2 cellular contexts compared by ENCODE assay signal in the genomic region with DNA sequence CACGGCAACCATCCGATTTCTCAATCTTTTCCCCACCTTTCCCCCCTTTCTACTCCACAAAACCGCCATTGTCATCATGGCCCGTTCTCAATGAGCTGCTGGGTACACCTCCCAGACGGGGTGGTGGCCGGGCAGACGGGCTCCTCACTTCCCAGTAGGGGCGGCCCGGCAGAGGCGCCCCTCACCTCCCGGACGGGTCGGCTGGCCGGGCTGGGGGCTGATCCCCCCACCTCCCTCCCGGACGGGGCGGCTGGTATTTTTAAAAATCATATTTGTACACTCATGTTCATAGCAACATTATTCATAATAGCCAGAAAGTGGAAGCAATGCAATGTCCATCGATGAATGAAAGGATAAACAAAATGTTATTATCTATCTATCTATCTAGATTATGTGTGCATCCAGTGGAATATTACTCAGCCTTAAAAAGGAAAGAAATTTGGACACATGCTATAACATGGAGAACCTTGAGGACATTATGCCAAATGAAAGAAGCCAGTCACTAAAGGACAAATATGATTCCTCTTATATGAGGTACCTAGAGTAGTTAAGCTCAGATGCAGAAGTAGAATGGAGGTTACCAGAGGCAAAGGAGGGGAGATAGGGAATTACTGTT.
DNase-seq lines count a peak whose midpoint lies in the region; ATAC-seq, FAIRE-seq and TF ChIP-seq lines count a peak whose summit lies in the region.
"Not testable (repeated sequence)": the region's sequence is repeated elsewhere in the genome, so short reads cannot be mapped to it uniquely, and the experiment has no call there.

No MANE protein-coding gene starts in this region.

- not testable (repeated sequence) for H3K9me1 ChIP-seq in K562 (ENCODE audit: control insufficient read depth, insufficient read depth, low read length)

- peaks cover 20 to 25% of the 10 kb centered on the region in 2 experiments; a peak in 4 of 5 replicates for H3K4me1 ChIP-seq in K562 (replicated peaks in 1 of 2; ENCODE audit: control insufficient read depth in 2 of 2, insufficient read depth in 2 of 2, low read length in 2 of 2)

- not testable (repeated sequence) for TF ChIP-seq POLR2A in K562 (conservative IDR thresholded peaks at IDR 0.05)

- not testable (repeated sequence) for H2AFZ ChIP-seq in K562 (ENCODE audit: low read depth, low read length)

- not testable (repeated sequence) for BruUV-seq in K562 (replicated peaks; lab: Mats Ljungman, UMichigan)

- FAIRE-seq in K562 (lab: Jason Lieb, UNC) = not testable (repeated sequence)

- H3K4me2 ChIP-seq in K562 (ENCODE audit: insufficient read depth, low read length) = not testable (repeated sequence)

- H3K27me3 ChIP-seq in K562 (ENCODE audit: control insufficient read depth in 2 of 2, insufficient read depth in 2 of 2, low read length in 2 of 2) = not testable (repeated sequence)

- TF ChIP-seq CTCF in K562 (IDR thresholded peaks at IDR 0.05 in 2 of 3, conservative IDR thresholded peaks at IDR 0.05 in 1 of 3; ENCODE audit: insufficient read depth in 2 of 3, low read depth in 1 of 3, low read length in 3 of 3) = not testable (repeated sequence)

- not testable (repeated sequence) for ATAC-seq in K562

- not testable (repeated sequence) for H3K4me3 ChIP-seq in K562

- H3K9me3 ChIP-seq in K562 (replicated peaks; ENCODE audit: control insufficient read depth, insufficient read depth, low read depth, low read length) = not testable (repeated sequence)

- not testable (repeated sequence) for TF ChIP-seq RAD21 in K562 (CRISPR knock-in tag; conservative IDR thresholded peaks at IDR 0.05 in 1 of 2, IDR thresholded peaks at IDR 0.05 in 1 of 2)

- not testable (repeated sequence) for H3K27ac ChIP-seq in K562 (ENCODE audit: extremely low read depth, low read depth, low read length)

- WGBS in K562 (ENCODE audit: insufficient coverage, low coverage, missing lambda C conversion rate) = 67% methylated on average over 11 of the region's 18 CpGs

- H3K9ac ChIP-seq in K562 (ENCODE audit: insufficient read depth in 1 of 2, low read depth in 2 of 2, low read length in 2 of 2) = not testable (repeated sequence)

- peak; percentile 34 for DNase-seq in SK-N-DZ (ENCODE audit: low spot score)
- not testable (repeated sequence) for DNase-seq in K562 (ENCODE audit: extremely low read depth in 1 of 4, low spot score in 3 of 4)

- H4K20me1 ChIP-seq in K562 (replicated peaks; ENCODE audit: control insufficient read depth, insufficient read depth, low read length) = not testable (repeated sequence)

- not testable (repeated sequence) for TF ChIP-seq EP300 in K562 (IDR thresholded peaks at IDR 0.05; ENCODE audit: low read length)

- H3K79me2 ChIP-seq in K562 (ENCODE audit: control insufficient read depth, insufficient read depth, low read length) = not testable (repeated sequence)

- intact Hi-C loops in K562 (cut with micrococcal nuclease) = not testable (repeated sequence)

- in situ Hi-C loops in K562 (cut with MboI) = not testable (repeated sequence)

- POLR2A ChIA-PET in K562 (lab: Yijun Ruan, JAX) = not testable (repeated sequence)

- H3K36me3 ChIP-seq in K562 (ENCODE audit: control insufficient read depth, insufficient read depth, low read length) = not testable (repeated sequence)

- CTCF ChIA-PET in K562 (lab: Yijun Ruan, JAX; ENCODE audit: low intra/inter-chr PET ratio) = not testable (repeated sequence)

TF ChIP-seq in K562, 482 proteins besides CTCF, POLR2A, EP300 and RAD21:
- TF ChIP-seq NCOR1 (IDR thresholded peaks at IDR 0.05) (peak; percentile 19; the same call in 1 of the 2 replicates), KDM1A (IDR thresholded peaks at IDR 0.05) (peak; percentile 38 to 77; a peak in 2 of 4 replicates), HDAC2 (IDR thresholded peaks at IDR 0.05) (peak; percentile 29; the same call in 1 of the 2 replicates), CSDE1 (IDR thresholded peaks at IDR 0.05) (0 out of 4 replicates have a peak, but pooled peaks of 1 of the 2 experiments have one; percentile 36), NFIC (IDR thresholded peaks at IDR 0.05) (peak; percentile 6; the same call in 1 of the 2 replicates), ZNF146 (CRISPR knock-in tag; IDR thresholded peaks at IDR 0.05; ENCODE audit: unreplicated experiment) (peak; percentile 93), RBM25 (IDR thresholded peaks at IDR 0.05; ENCODE audit: low read depth, low read length, severe bottlenecking) (peak; percentile 60), BCOR (IDR thresholded peaks at IDR 0.05) (peak; percentile 82)
- TF ChIP-seq, protein P1, sequence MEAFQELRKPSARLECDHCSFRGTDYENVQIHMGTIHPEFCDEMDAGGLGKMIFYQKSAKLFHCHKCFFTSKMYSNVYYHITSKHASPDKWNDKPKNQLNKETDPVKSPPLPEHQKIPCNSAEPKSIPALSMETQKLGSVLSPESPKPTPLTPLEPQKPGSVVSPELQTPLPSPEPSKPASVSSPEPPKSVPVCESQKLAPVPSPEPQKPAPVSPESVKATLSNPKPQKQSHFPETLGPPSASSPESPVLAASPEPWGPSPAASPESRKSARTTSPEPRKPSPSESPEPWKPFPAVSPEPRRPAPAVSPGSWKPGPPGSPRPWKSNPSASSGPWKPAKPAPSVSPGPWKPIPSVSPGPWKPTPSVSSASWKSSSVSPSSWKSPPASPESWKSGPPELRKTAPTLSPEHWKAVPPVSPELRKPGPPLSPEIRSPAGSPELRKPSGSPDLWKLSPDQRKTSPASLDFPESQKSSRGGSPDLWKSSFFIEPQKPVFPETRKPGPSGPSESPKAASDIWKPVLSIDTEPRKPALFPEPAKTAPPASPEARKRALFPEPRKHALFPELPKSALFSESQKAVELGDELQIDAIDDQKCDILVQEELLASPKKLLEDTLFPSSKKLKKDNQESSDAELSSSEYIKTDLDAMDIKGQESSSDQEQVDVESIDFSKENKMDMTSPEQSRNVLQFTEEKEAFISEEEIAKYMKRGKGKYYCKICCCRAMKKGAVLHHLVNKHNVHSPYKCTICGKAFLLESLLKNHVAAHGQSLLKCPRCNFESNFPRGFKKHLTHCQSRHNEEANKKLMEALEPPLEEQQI (IDR thresholded peaks at IDR 0.05) = 0 out of 2 replicates have a peak, but pooled peaks have one; percentile 19
- TF ChIP-seq, protein P2, sequence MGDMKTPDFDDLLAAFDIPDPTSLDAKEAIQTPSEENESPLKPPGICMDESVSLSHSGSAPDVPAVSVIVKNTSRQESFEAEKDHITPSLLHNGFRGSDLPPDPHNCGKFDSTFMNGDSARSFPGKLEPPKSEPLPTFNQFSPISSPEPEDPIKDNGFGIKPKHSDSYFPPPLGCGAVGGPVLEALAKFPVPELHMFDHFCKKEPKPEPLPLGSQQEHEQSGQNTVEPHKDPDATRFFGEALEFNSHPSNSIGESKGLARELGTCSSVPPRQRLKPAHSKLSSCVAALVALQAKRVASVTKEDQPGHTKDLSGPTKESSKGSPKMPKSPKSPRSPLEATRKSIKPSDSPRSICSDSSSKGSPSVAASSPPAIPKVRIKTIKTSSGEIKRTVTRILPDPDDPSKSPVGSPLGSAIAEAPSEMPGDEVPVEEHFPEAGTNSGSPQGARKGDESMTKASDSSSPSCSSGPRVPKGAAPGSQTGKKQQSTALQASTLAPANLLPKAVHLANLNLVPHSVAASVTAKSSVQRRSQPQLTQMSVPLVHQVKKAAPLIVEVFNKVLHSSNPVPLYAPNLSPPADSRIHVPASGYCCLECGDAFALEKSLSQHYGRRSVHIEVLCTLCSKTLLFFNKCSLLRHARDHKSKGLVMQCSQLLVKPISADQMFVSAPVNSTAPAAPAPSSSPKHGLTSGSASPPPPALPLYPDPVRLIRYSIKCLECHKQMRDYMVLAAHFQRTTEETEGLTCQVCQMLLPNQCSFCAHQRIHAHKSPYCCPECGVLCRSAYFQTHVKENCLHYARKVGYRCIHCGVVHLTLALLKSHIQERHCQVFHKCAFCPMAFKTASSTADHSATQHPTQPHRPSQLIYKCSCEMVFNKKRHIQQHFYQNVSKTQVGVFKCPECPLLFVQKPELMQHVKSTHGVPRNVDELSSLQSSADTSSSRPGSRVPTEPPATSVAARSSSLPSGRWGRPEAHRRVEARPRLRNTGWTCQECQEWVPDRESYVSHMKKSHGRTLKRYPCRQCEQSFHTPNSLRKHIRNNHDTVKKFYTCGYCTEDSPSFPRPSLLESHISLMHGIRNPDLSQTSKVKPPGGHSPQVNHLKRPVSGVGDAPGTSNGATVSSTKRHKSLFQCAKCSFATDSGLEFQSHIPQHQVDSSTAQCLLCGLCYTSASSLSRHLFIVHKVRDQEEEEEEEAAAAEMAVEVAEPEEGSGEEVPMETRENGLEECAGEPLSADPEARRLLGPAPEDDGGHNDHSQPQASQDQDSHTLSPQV (IDR thresholded peaks at IDR 0.05) = 0 out of 2 replicates have a peak, but pooled peaks have one; percentile 39
- TF ChIP-seq, protein P3, sequence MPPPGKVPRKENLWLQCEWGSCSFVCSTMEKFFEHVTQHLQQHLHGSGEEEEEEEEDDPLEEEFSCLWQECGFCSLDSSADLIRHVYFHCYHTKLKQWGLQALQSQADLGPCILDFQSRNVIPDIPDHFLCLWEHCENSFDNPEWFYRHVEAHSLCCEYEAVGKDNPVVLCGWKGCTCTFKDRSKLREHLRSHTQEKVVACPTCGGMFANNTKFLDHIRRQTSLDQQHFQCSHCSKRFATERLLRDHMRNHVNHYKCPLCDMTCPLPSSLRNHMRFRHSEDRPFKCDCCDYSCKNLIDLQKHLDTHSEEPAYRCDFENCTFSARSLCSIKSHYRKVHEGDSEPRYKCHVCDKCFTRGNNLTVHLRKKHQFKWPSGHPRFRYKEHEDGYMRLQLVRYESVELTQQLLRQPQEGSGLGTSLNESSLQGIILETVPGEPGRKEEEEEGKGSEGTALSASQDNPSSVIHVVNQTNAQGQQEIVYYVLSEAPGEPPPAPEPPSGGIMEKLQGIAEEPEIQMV (tag; conservative IDR thresholded peaks at IDR 0.05; ENCODE audit: low read depth) = 0 out of 2 replicates have a peak, but pooled peaks have one; percentile 25
